In genomic region chr4:89836897-89837384, GRCh38 we compare ENCODE assay signal across 9 cellular contexts. TPM values are rescaled to one million over a fixed set of nuclear protein-coding genes. Genes with fewer than 3 reads are reported as not detected.
A peak's percentile ranks its signal among the peaks of the same experiment; 100 is the strongest.
DNase-seq lines count a peak whose midpoint lies in the region; ATAC-seq, FAIRE-seq and TF ChIP-seq lines count a peak whose summit lies in the region.
"Had no signal": no experiment of that assay in that cellular context is flagged by ENCODE, and none has a peak within 500 bp of the region (broad histone marks: within the 10 kb centered on the region; RNA-seq: fewer than 3 reads in every experiment).

Gene SNCA (minus strand): TSS chr4:89837161. CDS start chr4:89835667, 1,494 bp downstream.

- DNase-seq in HepG2 (ENCODE audit: low spot score) (no peak), NCI-H2171 (lab: John Stamatoyannopoulos, UW) (peak; percentile 40), endothelial cell of umbilical vein (ENCODE audit: low read depth, low spot score) (peak; percentile 89), lower lobe of right lung (peak; percentile 55)
- peak; percentile 71 for DNase-seq in activated CD4-positive, alpha-beta memory T cell treated with anti-CD3 and anti-CD28 coated beads for 36 hours
- peak; percentile 43 for DNase-seq in stimulated activated CD4-positive, alpha-beta T cell treated with anti-CD3 and anti-CD28 coated beads, Interleukin-4, amount 100 ng/mL, for 1 hour

- peak within 1 kb of the TSS; percentile 74 for H3K4me3 Mint-ChIP-seq in activated CD4-positive, alpha-beta memory T cell treated with anti-CD3 and anti-CD28 coated beads for 36 hours

- H3K36me3 ChIP-seq in liver (ENCODE audit: control insufficient read depth in 4 of 4, insufficient read depth in 3 of 4, low read depth in 1 of 4, low read length in 3 of 4) (no peaks in the 10 kb centered on the region), HepG2 (replicated peaks in 1 of 2; ENCODE audit: control insufficient read depth in 1 of 2, insufficient read depth in 2 of 2, low read length in 2 of 2) (no peaks in the 10 kb centered on the region), endothelial cell of umbilical vein (ENCODE audit: control insufficient read depth in 2 of 2, extremely low read depth in 1 of 2, insufficient read depth in 2 of 2, low read length in 2 of 2) (peaks cover 8% of the 10 kb centered on the region in 2 experiments), lower lobe of right lung (no peaks in the 10 kb centered on the region)

- BruUV-seq in HepG2 (replicated peaks; lab: Mats Ljungman, UMichigan): no TSS peak
- no TSS peak for BruUV-seq in endothelial cell of umbilical vein (replicated peaks; lab: Mats Ljungman, UMichigan)

- no peak for TF ChIP-seq RAD21 in liver (IDR thresholded peaks at IDR 0.05)
- no peak for TF ChIP-seq RAD21 in HepG2 (CRISPR knock-in tag; IDR thresholded peaks at IDR 0.05)

- in situ Hi-C loops in HepG2 (cut with HindIII; ENCODE audit: extremely low pct_ligation_motif_present, low pct_unique_long_range_greater_than_20kb): no loop called here

- TF ChIP-seq EP300 in HepG2 (IDR thresholded peaks at IDR 0.05; ENCODE audit: low read depth in 2 of 2, low read length in 2 of 2) (no peak), HepG2 (CRISPR knock-in tag; IDR thresholded peaks at IDR 0.05; ENCODE audit: borderline replicate concordance) (no peak)

- H3K36me3 Mint-ChIP-seq in activated CD4-positive, alpha-beta memory T cell treated with anti-CD3 and anti-CD28 coated beads for 36 hours: no peaks in the 10 kb centered on the region

- dilution Hi-C loops in endothelial cell of umbilical vein (cut with MboI; ENCODE audit: extremely low pct_ligation_motif_present, low sequenced_read_pairs): no loop called here

- no peak for ATAC-seq in HepG2
- peak; percentile 83 to 90 for ATAC-seq in lower lobe of right lung
- no peak for ATAC-seq in HG03196 (IDR thresholded peaks at IDR 0.05; ENCODE audit: unreplicated experiment)

- no peaks in the 10 kb centered on the region for H3K9me3 Mint-ChIP-seq in activated CD4-positive, alpha-beta memory T cell treated with anti-CD3 and anti-CD28 coated beads for 36 hours

- H3K27ac ChIP-seq in liver (ENCODE audit: low read depth in 1 of 2, low read length in 2 of 2): no peak within 1 kb of the TSS
- H3K27ac ChIP-seq in HepG2 (ENCODE audit: extremely low read length, insufficient read depth, low read length): no peak within 1 kb of the TSS
- peak within 1 kb of the TSS; percentile 62 for H3K27ac ChIP-seq in endothelial cell of umbilical vein (ENCODE audit: insufficient read depth, low read depth, low read length)
- H3K27ac ChIP-seq in lower lobe of right lung: peak within 1 kb of the TSS; percentile 41

- H2AFZ ChIP-seq in HepG2 (ENCODE audit: low read length) (no peak within 1 kb of the TSS), endothelial cell of umbilical vein (ENCODE audit: low read depth, low read length) (peak within 1 kb of the TSS; percentile 87)

- H3K27me3 ChIP-seq in liver (ENCODE audit: control insufficient read depth in 4 of 4, insufficient read depth in 4 of 4, low read length in 3 of 4) (peaks cover 0 to 8% (median 4%) of the 10 kb centered on the region in 4 donors), HepG2 (ENCODE audit: control insufficient read depth in 1 of 2, insufficient read depth in 2 of 2, low read length in 2 of 2) (peaks cover 2 to 10% of the 10 kb centered on the region in 2 experiments; a peak in 3 of 5 replicates), endothelial cell of umbilical vein (ENCODE audit: control insufficient read depth in 2 of 2, insufficient read depth in 2 of 2, low read length in 2 of 2) (no peaks in the 10 kb centered on the region), lower lobe of right lung (ENCODE audit: low read depth) (peaks cover 40% of the 10 kb centered on the region)

- H3K9me3 ChIP-seq in liver (ENCODE audit: control insufficient read depth in 4 of 4, low read length in 3 of 4) (no peaks in the 10 kb centered on the region), HepG2 (ENCODE audit: low read length) (no peaks in the 10 kb centered on the region), endothelial cell of umbilical vein (replicated peaks; ENCODE audit: control insufficient read depth, insufficient read depth, low read length) (no peaks in the 10 kb centered on the region), lower lobe of right lung (no peaks in the 10 kb centered on the region)

- H3K4me1 ChIP-seq in liver (ENCODE audit: control insufficient read depth in 4 of 4, insufficient read depth in 4 of 4, low read length in 3 of 4) (peaks cover 0 to 8% (median 5%) of the 10 kb centered on the region in 4 donors), HepG2 (ENCODE audit: insufficient read depth, low read length) (no peaks in the 10 kb centered on the region), endothelial cell of umbilical vein (ENCODE audit: control insufficient read depth, extremely low read depth, insufficient read depth, low read length) (peaks cover 21% of the 10 kb centered on the region), lower lobe of right lung (peaks cover 10% of the 10 kb centered on the region)

- WGBS in liver: 3% methylated on average over 48 of the region's 48 CpGs
- 47% methylated on average over 43 of the region's 48 CpGs for WGBS in HepG2 (ENCODE audit: low lambda C conversion rate)

- intact Hi-C loops in HepG2 (cut with micrococcal nuclease; ENCODE audit: unreplicated experiment) (no loop called here), endothelial cell of umbilical vein (cut with micrococcal nuclease) (loop anchor here (1.0 to 2.0 kb wide), 6 partner anchors 37 to 351 kb away; no protein-coding TSS in a partner anchor), lower lobe of right lung (cut with DNase I) (no loop called here)
- intact Hi-C loops in activated CD4-positive, alpha-beta memory T cell treated with anti-CD3 and anti-CD28 coated beads for 36 hours (cut with micrococcal nuclease): loop anchor here (2.0 to 10.0 kb wide), 5 partner anchors 32 to 725 kb away; partner anchors contain the start of gene TIGD2

- H3K27ac Mint-ChIP-seq in activated CD4-positive, alpha-beta memory T cell treated with anti-CD3 and anti-CD28 coated beads for 36 hours: no peak within 1 kb of the TSS

- FAIRE-seq in HepG2 (lab: Jason Lieb, UNC): no peak
- FAIRE-seq in endothelial cell of umbilical vein (lab: Jason Lieb, UNC): peak; percentile 68
- FAIRE-seq: colon had no signal

- TF ChIP-seq CTCF in liver (IDR thresholded peaks at IDR 0.05; ENCODE audit: low read depth, low read length, missing input control): no peak
- TF ChIP-seq CTCF in HepG2 (CRISPR knock-in tag; IDR thresholded peaks at IDR 0.05): no peak
- no peak for TF ChIP-seq CTCF in endothelial cell of umbilical vein (IDR thresholded peaks at IDR 0.05; ENCODE audit: extremely low read depth in 1 of 2, insufficient read depth in 1 of 2, low read depth in 1 of 2, low read length in 2 of 2)
- TF ChIP-seq CTCF in lower lobe of right lung (IDR thresholded peaks at IDR 0.05): no peak

- H4K20me1 ChIP-seq in HepG2 (ENCODE audit: insufficient read depth, low read length): no peaks in the 10 kb centered on the region
- H4K20me1 ChIP-seq in endothelial cell of umbilical vein (replicated peaks; ENCODE audit: control insufficient read depth, extremely low read depth, insufficient read depth, low read length): no peaks in the 10 kb centered on the region

- POLR2A ChIA-PET in HepG2 (lab: Yijun Ruan, JAX) (no interaction called here), endothelial cell of umbilical vein (lab: Charles Lee) (no interaction called here)
- POLR2A ChIA-PET in activated CD4-positive, alpha-beta memory T cell treated with anti-CD3 and anti-CD28 coated beads for 36 hours (lab: Charles Lee): no interaction called here

- peaks cover 22% of the 10 kb centered on the region for H3K4me1 Mint-ChIP-seq in activated CD4-positive, alpha-beta memory T cell treated with anti-CD3 and anti-CD28 coated beads for 36 hours (ENCODE audit: low read depth)

- CTCF ChIA-PET in HepG2 (lab: Yijun Ruan, JAX; ENCODE audit: low intra/inter-chr PET ratio, low total read pairs): no interaction called here
- CTCF ChIA-PET in activated CD4-positive, alpha-beta memory T cell treated with anti-CD3 and anti-CD28 coated beads for 36 hours (lab: Charles Lee): interaction anchor here (0.7 kb wide), 1 partner anchor 557 kb away, joined by 3 read pairs; no protein-coding TSS in a partner anchor
- CTCF ChIA-PET in endothelial cell of umbilical vein (lab: Charles Lee): interaction anchor here (1.4 kb wide), 1 partner anchor 42 kb away, joined by 3 read pairs; no protein-coding TSS in a partner anchor

- no peaks in the 10 kb centered on the region for H3K9me1 ChIP-seq in endothelial cell of umbilical vein (replicated peaks; ENCODE audit: control insufficient read depth, extremely low read depth, insufficient read depth, low read length)

- H3K4me3 ChIP-seq in liver (ENCODE audit: low read depth in 1 of 3, low read length in 3 of 3) (peak within 1 kb of the TSS; percentile 30 to 60 (median 51)), HepG2 (replicated peaks in 1 of 3; ENCODE audit: insufficient read depth in 1 of 3, low read depth in 2 of 3, low read length in 3 of 3) (no peak within 1 kb of the TSS), endothelial cell of umbilical vein (replicated peaks in 1 of 3; ENCODE audit: insufficient read depth in 1 of 3, low read depth in 1 of 3, low read length in 3 of 3) (peak within 1 kb of the TSS; percentile 56 to 93 (median 91)), lower lobe of right lung (peak within 1 kb of the TSS; percentile 69)

- TF ChIP-seq POLR2A in HepG2 (IDR thresholded peaks at IDR 0.05; ENCODE audit: insufficient read depth in 1 of 2, low read depth in 2 of 2, low read length in 2 of 2) (no peak), endothelial cell of umbilical vein (IDR thresholded peaks at IDR 0.05; ENCODE audit: low read depth, low read length) (peak; percentile 78)

- peaks cover 46% of the 10 kb centered on the region for H3K27me3 Mint-ChIP-seq in activated CD4-positive, alpha-beta memory T cell treated with anti-CD3 and anti-CD28 coated beads for 36 hours

- H3K9ac ChIP-seq in liver (ENCODE audit: low read depth in 1 of 2, low read length in 2 of 2): no peak within 1 kb of the TSS
- no peak within 1 kb of the TSS for H3K9ac ChIP-seq in HepG2 (ENCODE audit: insufficient read depth, low read depth, low read length)
- peak within 1 kb of the TSS; percentile 68 for H3K9ac ChIP-seq in endothelial cell of umbilical vein (replicated peaks; ENCODE audit: extremely low read depth, insufficient read depth, low read length)

- no peak within 1 kb of the TSS for H3K4me2 ChIP-seq in HepG2 (ENCODE audit: low read depth, low read length)
- peak within 1 kb of the TSS; percentile 97 for H3K4me2 ChIP-seq in endothelial cell of umbilical vein (ENCODE audit: insufficient read depth, low read length)

- H3K79me2 ChIP-seq in HepG2 (ENCODE audit: insufficient read depth, low read length) (no peaks in the 10 kb centered on the region), endothelial cell of umbilical vein (ENCODE audit: control insufficient read depth, insufficient read depth, low read length) (peaks cover 44% of the 10 kb centered on the region)

RNA-seq across cellular contexts. Expression of gene SNCA, which starts in this region (rescaled TPM):
- total RNA-seq in liver (100 to 1,000 TPM in 1 of 2 donors, under 1 TPM in 1; 0.50 to 292 TPM), HepG2 (2016; rRNA removed; fragmentation: Illumina TruSeq; extraction: Trizol) (not detected in 2 replicates), endothelial cell of umbilical vein (116 and 124 TPM in 2 replicates), lower lobe of right lung (7.8 TPM)
- polyA plus RNA-seq in liver (under 1 TPM; 0.44 to 0.89 TPM), HepG2 (2011; rRNA removed) (not detected in 2 replicates), endothelial cell of umbilical vein (67.0 and 76.8 TPM in 2 replicates)
- total RNA-seq in HepG2 (2016; cell fraction: cytosol; rRNA removed; fragmentation: Illumina TruSeq; extraction: Trizol; ENCODE audit: low read depth): not detected in 2 replicates
- not detected in 2 replicates for total RNA-seq in HepG2 (2016; cell fraction: insoluble cytoplasmic fraction; rRNA removed; fragmentation: Illumina TruSeq; extraction: Trizol)
- not detected in 2 replicates for total RNA-seq in HepG2 (2016; cell fraction: membrane; rRNA removed; fragmentation: Illumina TruSeq; extraction: Trizol)
- not detected in 2 replicates for total RNA-seq in HepG2 (2016; cell fraction: nucleus; rRNA removed; fragmentation: Illumina TruSeq; extraction: Trizol)
- not detected in 2 replicates for polyA plus RNA-seq in HepG2 (2011; cell fraction: cytosol; rRNA removed)
- polyA plus RNA-seq in HepG2 (2011; cell fraction: nucleus; rRNA removed): not detected in 2 replicates
- 0.11 TPM in 1 of 2 replicates, not detected in the other for polyA plus RNA-seq in HepG2 (2012)
- not detected in 2 replicates for polyA plus RNA-seq in HepG2 (2016; cell fraction: cytosol; fragmentation: Illumina TruSeq; extraction: Trizol; ENCODE audit: low read depth)
- polyA plus RNA-seq in HepG2 (2016; cell fraction: insoluble cytoplasmic fraction; fragmentation: Illumina TruSeq; extraction: Trizol; ENCODE audit: low read depth): not detected in 2 replicates
- polyA plus RNA-seq in HepG2 (2016; cell fraction: membrane; fragmentation: Illumina TruSeq; extraction: Trizol; ENCODE audit: low read depth): not detected in 2 replicates
- polyA plus RNA-seq in HepG2 (2016; cell fraction: nucleus; fragmentation: Illumina TruSeq; extraction: Trizol; ENCODE audit: insufficient read depth, low read depth): not detected in 2 replicates
- 0.44 TPM in 1 of 2 replicates, not detected in the other for polyA minus RNA-seq in HepG2 (2011; rRNA and poly(A)+ RNA removed; ENCODE audit: low replicate concordance)
- not detected in 2 replicates for polyA minus RNA-seq in HepG2 (2011; cell fraction: cytosol; rRNA and poly(A)+ RNA removed)
- not detected in 2 replicates for polyA minus RNA-seq in HepG2 (2011; cell fraction: nucleus; rRNA and poly(A)+ RNA removed)
- total RNA-seq in activated CD4-positive, alpha-beta memory T cell treated with anti-CD3 and anti-CD28 coated beads for 36 hours: 1 to 10 TPM; 2.0 to 2.5 TPM
- 113 and 126 TPM in 2 replicates for polyA plus RNA-seq in endothelial cell of umbilical vein (2011; cell fraction: cytosol; rRNA removed)
- 65.1 and 79.7 TPM in 2 replicates for polyA plus RNA-seq in endothelial cell of umbilical vein (2011; cell fraction: nucleus; rRNA removed)
- polyA plus RNA-seq in endothelial cell of umbilical vein (2012): 134 and 147 TPM in 2 replicates
- 71.6 and 78.0 TPM in 2 replicates for polyA minus RNA-seq in endothelial cell of umbilical vein
- polyA minus RNA-seq in endothelial cell of umbilical vein (2011; cell fraction: cytosol; rRNA and poly(A)+ RNA removed): 1.5 TPM
- 106 and 123 TPM in 2 replicates for polyA minus RNA-seq in endothelial cell of umbilical vein (2011; cell fraction: nucleus; rRNA and poly(A)+ RNA removed)

Comparison
In these comparisons a context has a peak if more than half of its experiments do, and no peak if none do; other contexts are left out.
1. RNA of gene SNCA (polyA plus RNA-seq): 65.1 to 147 TPM in endothelial cell of umbilical vein; 0.44 to 0.89 TPM in liver and 0.11 TPM in HepG2; every median in the first group is over 10 times any median in the second.
2. H3K4me3 ChIP-seq: peak in liver (3 of 3), endothelial cell of umbilical vein (3 of 3) and lower lobe of right lung (single experiment); none in HepG2 (0 of 3).
3. H3K27ac ChIP-seq: peak in endothelial cell of umbilical vein (single experiment) and lower lobe of right lung (single experiment); none in liver (0 of 2) and HepG2 (single experiment).
4. ATAC-seq: peak in lower lobe of right lung (2 of 2); none in HepG2 (single experiment) and HG03196 (single experiment).
5. intact Hi-C loops: an anchor here in activated CD4-positive, alpha-beta memory T cell treated with anti-CD3 and anti-CD28 coated beads for 36 hours (2.0 to 10.0 kb wide) and endothelial cell of umbilical vein (1.0 to 2.0 kb wide); none called in HepG2 and lower lobe of right lung.